ENCODE assay signal across 10 cellular contexts in genomic region chrX:153922932-153923857, GRCh38. TPM values are rescaled to one million over a fixed set of nuclear protein-coding genes. Genes with fewer than 3 reads are reported as not detected.
DNase-seq lines count a peak whose midpoint lies in the region; ATAC-seq and TF ChIP-seq lines count a peak whose summit lies in the region.
"Had no signal": no experiment of that assay in that cellular context is flagged by ENCODE, and none has a peak within 500 bp of the region (broad histone marks: within the 10 kb centered on the region; RNA-seq: fewer than 3 reads in every experiment).

No MANE protein-coding gene starts in this region.

- peaks cover 4% of the 10 kb centered on the region for H3K36me3 Mint-ChIP-seq in CD4-positive, CD25-positive, alpha-beta regulatory T cell

- DNase-seq in CD4-positive, CD25-positive, alpha-beta regulatory T cell, result no peak
- DNase-seq in HFF-Myc (ENCODE audit: extremely low read depth, low read depth), result no peak
- peak; percentile 91 for DNase-seq in WERI-Rb-1
- DNase-seq in fibroblast of the conjunctiva (ENCODE audit: low read depth), result peak; percentile 55
- DNase-seq in putamen (ENCODE audit: low spot score), result peak; percentile 26
- DNase-seq in stimulated activated CD4-positive, alpha-beta T cell treated with anti-CD3 and anti-CD28 coated beads, Interleukin-1b, Interleukin-23, amount 100 ng/mL, for 48 hours, result no peak

- H3K4me1 Mint-ChIP-seq in CD4-positive, CD25-positive, alpha-beta regulatory T cell, result peaks cover 0 to 62% (median 4%) of the 10 kb centered on the region in 4 donors

- ATAC-seq in CD4-positive, CD25-positive, alpha-beta regulatory T cell (ENCODE audit: low read depth in 2 of 2), result no peak
- no peak for ATAC-seq in HG03354 (IDR thresholded peaks at IDR 0.05; ENCODE audit: poor library complexity, severe bottlenecking, unreplicated experiment)
- ATAC-seq in HG02884 (IDR thresholded peaks at IDR 0.05; ENCODE audit: unreplicated experiment), result no peak

- H3K27me3 ChIP-seq in CD4-positive, CD25-positive, alpha-beta regulatory T cell (ENCODE audit: control insufficient read depth, insufficient read depth, low read length), result no peaks in the 10 kb centered on the region
- H3K27me3 ChIP-seq in WERI-Rb-1 (ENCODE audit: insufficient read depth, low read depth, severe bottlenecking), result peaks cover 9% of the 10 kb centered on the region

- peak overlapping the region; percentile 87 to 96 (median 94) for H3K27ac Mint-ChIP-seq in CD4-positive, CD25-positive, alpha-beta regulatory T cell

- H3K27ac ChIP-seq in CD4-positive, CD25-positive, alpha-beta regulatory T cell (ENCODE audit: insufficient read depth, low read length, poor library complexity, severe bottlenecking), result peak overlapping the region; percentile 96
- peak overlapping the region; percentile 92 for H3K27ac ChIP-seq in WERI-Rb-1

- H3K4me3 Mint-ChIP-seq in CD4-positive, CD25-positive, alpha-beta regulatory T cell, result peak overlapping the region; percentile 95 to 98 (median 97)

- H3K36me3 ChIP-seq in CD4-positive, CD25-positive, alpha-beta regulatory T cell (ENCODE audit: control insufficient read depth, insufficient read depth, low read length), result peaks cover 18% of the 10 kb centered on the region
- H3K36me3 ChIP-seq in WERI-Rb-1, result no peaks in the 10 kb centered on the region

- H3K4me1 ChIP-seq in CD4-positive, CD25-positive, alpha-beta regulatory T cell (ENCODE audit: control insufficient read depth, insufficient read depth, low read length, poor library complexity, severe bottlenecking), result peaks cover 68% of the 10 kb centered on the region

- no peaks in the 10 kb centered on the region for H3K9me3 ChIP-seq in CD4-positive, CD25-positive, alpha-beta regulatory T cell (ENCODE audit: control insufficient read depth in 2 of 2, low read length in 2 of 2)
- no peaks in the 10 kb centered on the region for H3K9me3 ChIP-seq in WERI-Rb-1 (ENCODE audit: severe bottlenecking)

- H3K27me3 Mint-ChIP-seq in CD4-positive, CD25-positive, alpha-beta regulatory T cell, result peaks cover 4% of the 10 kb centered on the region

- H3K9me3 Mint-ChIP-seq in CD4-positive, CD25-positive, alpha-beta regulatory T cell, result no peaks in the 10 kb centered on the region

- TF ChIP-seq CTCF in HFF-Myc (IDR thresholded peaks at IDR 0.05; ENCODE audit: low read depth, low read length, missing control alignments) (peak; percentile 43), WERI-Rb-1 (IDR thresholded peaks at IDR 0.05; ENCODE audit: low read depth, low read length) (peak; percentile 95)

- peak overlapping the region; percentile 42 for H3K4me3 ChIP-seq in CD4-positive, CD25-positive, alpha-beta regulatory T cell (ENCODE audit: low read depth, low read length)
- H3K4me3 ChIP-seq in HFF-Myc (replicated peaks; ENCODE audit: low read depth, low read length) (no peak overlapping the region), WERI-Rb-1 (ENCODE audit: low read depth, low read length) (no peak overlapping the region)
- H3K4me3 ChIP-seq: K562 had no signal

RNA-seq across cellular contexts. Expression of gene ARHGAP4, which starts 2.9 kb away (rescaled TPM):
- 459 TPM for total RNA-seq in CD4-positive, CD25-positive, alpha-beta regulatory T cell
- polyA plus RNA-seq in CD4-positive, CD25-positive, alpha-beta regulatory T cell, result 10 to 100 TPM; 73.5 to 89.9 (median 80.2) TPM

RNA-seq across cellular contexts. Expression of gene NAA10, which starts 11.6 kb away (rescaled TPM):
- 70.0 TPM for total RNA-seq in CD4-positive, CD25-positive, alpha-beta regulatory T cell
- polyA plus RNA-seq in CD4-positive, CD25-positive, alpha-beta regulatory T cell, result 10 to 100 TPM; 72.4 to 99.8 (median 82.3) TPM

RNA-seq across cellular contexts. Expression of gene AVPR2, which starts 18.7 kb away (rescaled TPM):
- not detected for total RNA-seq in CD4-positive, CD25-positive, alpha-beta regulatory T cell
- not detected for polyA plus RNA-seq in CD4-positive, CD25-positive, alpha-beta regulatory T cell
- total RNA-seq: K562, pulmonary artery endothelial cell had no signal
- polyA plus RNA-seq: K562 had no signal

RNA-seq across cellular contexts. Expression of gene RENBP, which starts 21.2 kb away (rescaled TPM):
- 15.3 TPM for total RNA-seq in CD4-positive, CD25-positive, alpha-beta regulatory T cell
- 1 to 10 TPM in 2 of 4 donors, under 1 TPM in 2; 0.62 to 1.9 (median 1.1) TPM for polyA plus RNA-seq in CD4-positive, CD25-positive, alpha-beta regulatory T cell

RNA-seq across cellular contexts. Expression of gene L1CAM, which starts 37.2 kb away (rescaled TPM):
- 2.1 TPM for total RNA-seq in CD4-positive, CD25-positive, alpha-beta regulatory T cell
- polyA plus RNA-seq in CD4-positive, CD25-positive, alpha-beta regulatory T cell, result under 1 TPM in 1 of 4 donors, not detected in 3; 0.67 TPM

Comparison
In these comparisons a context has a peak if more than half of its experiments do, and no peak if none do; other contexts are left out.
1. DNase-seq: peak in WERI-Rb-1 (single experiment), fibroblast of the conjunctiva (single experiment) and putamen (single experiment); none in CD4-positive, CD25-positive, alpha-beta regulatory T cell (0 of 3), HFF-Myc (single experiment) and stimulated activated CD4-positive, alpha-beta T cell treated with anti-CD3 and anti-CD28 coated beads, Interleukin-1b, Interleukin-23, amount 100 ng/mL, for 48 hours (single experiment).